In the genomic region with DNA sequence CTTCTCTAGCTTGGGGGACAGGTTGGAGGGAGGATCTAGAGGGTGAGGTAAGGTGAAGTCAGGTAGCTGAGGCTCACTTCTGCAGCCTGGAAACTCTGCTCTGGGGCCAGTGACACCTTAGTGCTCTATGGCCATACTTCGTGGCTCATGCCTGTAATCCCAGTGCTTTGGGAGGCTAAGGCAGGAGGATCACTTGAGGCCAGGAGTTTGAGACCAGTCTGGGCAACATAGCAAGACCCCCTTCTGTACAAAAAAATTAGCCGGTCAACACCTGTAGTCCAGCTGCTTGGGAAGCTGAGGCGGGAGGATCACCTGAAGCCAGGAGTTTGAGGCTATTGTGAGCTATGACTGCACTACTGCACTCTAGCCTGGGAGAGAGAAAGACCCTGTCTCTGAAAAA, we compare ENCODE assay signal across 11 cellular contexts. TPM values are rescaled to one million over a fixed set of nuclear protein-coding genes. Genes with fewer than 3 reads are reported as not detected.
DNase-seq lines count a peak whose midpoint lies in the region; ATAC-seq and TF ChIP-seq lines count a peak whose summit lies in the region.
"Had no signal": no experiment of that assay in that cellular context is flagged by ENCODE, and none has a peak within 500 bp of the region (broad histone marks: within the 10 kb centered on the region; RNA-seq: fewer than 3 reads in every experiment).

No MANE protein-coding gene starts in this region.

- H3K27me3 Mint-ChIP-seq in WTC11 (ENCODE audit: low read depth), result peaks cover 5% of the 10 kb centered on the region
- H3K27me3 Mint-ChIP-seq in stimulated activated memory B cell treated with anti-CD40 and anti-IgM and Interleukin-4, amounts not matched to agents 10 μg/mL and 1 μg/mL and 100 μg/mL, for 72 hours, result peaks cover 9% of the 10 kb centered on the region

- no peak for TF ChIP-seq EP300 in gastroesophageal sphincter (IDR thresholded peaks at IDR 0.05)

- CTCF ChIA-PET in HCT116 (lab: Charles Lee), result interaction anchor here (1.0 to 1.8 kb wide), 5 partner anchors 15 to 105 kb away, joined by 3 to 4 read pairs (median 3); no protein-coding TSS in a partner anchor
- CTCF ChIA-PET in WTC11 (lab: Charles Lee), result interaction anchor here (0.8 to 28.0 kb wide), 4 partner anchors 9 to 94 kb away, joined by 3 to 1176 read pairs (median 16); partner anchors contain the start of gene MEX3A

- H3K9ac ChIP-seq in HCT116 (ENCODE audit: low read length), result peak overlapping the region; percentile 75

- RAD21 ChIA-PET in HCT116 (lab: Charles Lee; ENCODE audit: low non-redundant PET in 1 of 2, low total read pairs in 2 of 2, uncharacterized antibody in 2 of 2, unreplicated experiment in 2 of 2), result no interaction called here

- DNase-seq in HCT116 (ENCODE audit: low read depth, low spot score) (no peak), WTC11 (ENCODE audit: low spot score) (no peak), NCI-H2227 treated with DMSO at 0.1 percent for 48 hours (lab: John Stamatoyannopoulos, UW) (no peak)
- DNase-seq: activated effector memory CD4-positive, alpha-beta T cell treated with anti-CD3 and anti-CD28 coated beads, Interleukin-2, amount 50 U/mL, for 16 hours; GF-D8; NCI-H2029 had no signal

- peaks cover 100% of the 10 kb centered on the region for H3K79me2 ChIP-seq in HCT116 (ENCODE audit: insufficient read depth, low read length)

- no peaks in the 10 kb centered on the region for H3K27me3 ChIP-seq in HCT116 (ENCODE audit: insufficient read depth, low read length)
- H3K27me3 ChIP-seq in gastroesophageal sphincter, result no peaks in the 10 kb centered on the region

- intact Hi-C loops in HCT116 (cut with micrococcal nuclease), result no loop called here

- H4K20me1 ChIP-seq in HCT116 (ENCODE audit: insufficient read depth), result peaks cover 4% of the 10 kb centered on the region; the same call in 1 of the 2 replicates

- H3K4me1 Mint-ChIP-seq in WTC11, result peaks cover 63% of the 10 kb centered on the region
- peaks cover 74% of the 10 kb centered on the region for H3K4me1 Mint-ChIP-seq in stimulated activated memory B cell treated with anti-CD40 and anti-IgM and Interleukin-4, amounts not matched to agents 10 μg/mL and 1 μg/mL and 100 μg/mL, for 72 hours

- peaks cover 0 to 11% of the 10 kb centered on the region in 2 experiments; a peak in 1 of 4 replicates for H3K36me3 ChIP-seq in HCT116 (ENCODE audit: control insufficient read depth in 1 of 2, insufficient read depth in 2 of 2, low read length in 2 of 2)
- H3K36me3 ChIP-seq in gastroesophageal sphincter, result peaks cover 0 to 5% of the 10 kb centered on the region in 2 donors

- H3K9me3 ChIP-seq in HCT116 (ENCODE audit: control insufficient read depth in 1 of 2, insufficient read depth in 1 of 2, low read depth in 1 of 2, low read length in 2 of 2) (no peaks in the 10 kb centered on the region), gastroesophageal sphincter (no peaks in the 10 kb centered on the region)

- H3K36me3 Mint-ChIP-seq in WTC11, result no peaks in the 10 kb centered on the region
- peaks cover 36% of the 10 kb centered on the region for H3K36me3 Mint-ChIP-seq in stimulated activated memory B cell treated with anti-CD40 and anti-IgM and Interleukin-4, amounts not matched to agents 10 μg/mL and 1 μg/mL and 100 μg/mL, for 72 hours

- H3K27ac ChIP-seq in HCT116 (ENCODE audit: low read depth, low read length) (peak overlapping the region; percentile 95), gastroesophageal sphincter (peak overlapping the region; percentile 94 to 100 (median 100))

- ATAC-seq in HCT116 (no peak), WTC11 (no peak), gastroesophageal sphincter (no peak), GM19035 (IDR thresholded peaks at IDR 0.05; ENCODE audit: unreplicated experiment) (no peak), GM19023 (IDR thresholded peaks at IDR 0.05; ENCODE audit: unreplicated experiment) (no peak), HG03571 (IDR thresholded peaks at IDR 0.05; ENCODE audit: unreplicated experiment) (no peak)
- no peak for ATAC-seq in stimulated activated memory B cell treated with anti-CD40 and anti-IgM and Interleukin-4, amounts not matched to agents 10 μg/mL and 1 μg/mL and 100 μg/mL, for 72 hours

- POLR2A ChIA-PET in HCT116 (lab: Charles Lee), result interaction anchor here (0.8 to 1.8 kb wide), 3 partner anchors 10 to 17 kb away, joined by 3 to 8 read pairs (median 7); no protein-coding TSS in a partner anchor
- POLR2A ChIA-PET in WTC11 (lab: Charles Lee), result no interaction called here

- peak overlapping the region; percentile 90 for H3K4me2 ChIP-seq in HCT116 (ENCODE audit: low read length)

- H3K4me1 ChIP-seq in HCT116 (ENCODE audit: control insufficient read depth in 1 of 2, insufficient read depth in 2 of 2, low read length in 2 of 2) (peaks cover 79 to 95% of the 10 kb centered on the region in 2 experiments), gastroesophageal sphincter (peaks cover 17 to 90% (median 59%) of the 10 kb centered on the region in 3 donors)

- H3K9me2 ChIP-seq in HCT116 (ENCODE audit: insufficient read depth), result no peaks in the 10 kb centered on the region

- TF ChIP-seq CTCF in HCT116 (IDR thresholded peaks at IDR 0.05 in 2 of 3, conservative IDR thresholded peaks at IDR 0.05 in 1 of 3; ENCODE audit: borderline replicate concordance in 1 of 3, insufficient read depth in 1 of 3, low read depth in 2 of 3, low read length in 2 of 3) (no peak), WTC11 (IDR thresholded peaks at IDR 0.05) (no peak), gastroesophageal sphincter (IDR thresholded peaks at IDR 0.05) (no peak)

- no peaks in the 10 kb centered on the region for H3K9me3 Mint-ChIP-seq in WTC11
- H3K9me3 Mint-ChIP-seq in stimulated activated memory B cell treated with anti-CD40 and anti-IgM and Interleukin-4, amounts not matched to agents 10 μg/mL and 1 μg/mL and 100 μg/mL, for 72 hours, result no peaks in the 10 kb centered on the region

- H3K27ac Mint-ChIP-seq in WTC11, result 0 out of 2 replicates have a peak overlapping the region, but pooled peaks have one; percentile 29
- no peak overlapping the region for H3K27ac Mint-ChIP-seq in stimulated activated memory B cell treated with anti-CD40 and anti-IgM and Interleukin-4, amounts not matched to agents 10 μg/mL and 1 μg/mL and 100 μg/mL, for 72 hours

- no TSS peak for BruUV-seq in HCT116 (replicated peaks; lab: Mats Ljungman, UMichigan)

- TF ChIP-seq RAD21 in HCT116 (IDR thresholded peaks at IDR 0.05; ENCODE audit: low read depth), result no peak

- TF ChIP-seq POLR2A in HCT116 (IDR thresholded peaks at IDR 0.05; ENCODE audit: borderline replicate concordance, extremely low read depth, insufficient read depth, insufficient read length) (no peak), gastroesophageal sphincter (IDR thresholded peaks at IDR 0.05) (no peak)

- H3K4me3 ChIP-seq in HCT116 (replicated peaks in 1 of 2; ENCODE audit: low read depth in 1 of 2, low read length in 2 of 2), result peak overlapping the region in 1 of 2 experiments; percentile 52; a peak in 2 of 4 replicates
- peak overlapping the region in 1 of 2 donors; percentile 93 for H3K4me3 ChIP-seq in gastroesophageal sphincter

- H2AFZ ChIP-seq in HCT116 (ENCODE audit: low read depth, low read length, poor library complexity, severe bottlenecking), result no peak overlapping the region

- H3K4me3 Mint-ChIP-seq in WTC11, result no peak overlapping the region
- H3K4me3 Mint-ChIP-seq in stimulated activated memory B cell treated with anti-CD40 and anti-IgM and Interleukin-4, amounts not matched to agents 10 μg/mL and 1 μg/mL and 100 μg/mL, for 72 hours, result peak overlapping the region; percentile 52

- 32 to 67% methylated on average over 1 to 3 of the region's 3 CpGs for WGBS in gastroesophageal sphincter (ENCODE audit: low coverage in 1 of 2), 2 donors

TF ChIP-seq in WTC11, 78 proteins besides CTCF, POLR2A, EP300 and RAD21:
- TF ChIP-seq, protein P1, sequence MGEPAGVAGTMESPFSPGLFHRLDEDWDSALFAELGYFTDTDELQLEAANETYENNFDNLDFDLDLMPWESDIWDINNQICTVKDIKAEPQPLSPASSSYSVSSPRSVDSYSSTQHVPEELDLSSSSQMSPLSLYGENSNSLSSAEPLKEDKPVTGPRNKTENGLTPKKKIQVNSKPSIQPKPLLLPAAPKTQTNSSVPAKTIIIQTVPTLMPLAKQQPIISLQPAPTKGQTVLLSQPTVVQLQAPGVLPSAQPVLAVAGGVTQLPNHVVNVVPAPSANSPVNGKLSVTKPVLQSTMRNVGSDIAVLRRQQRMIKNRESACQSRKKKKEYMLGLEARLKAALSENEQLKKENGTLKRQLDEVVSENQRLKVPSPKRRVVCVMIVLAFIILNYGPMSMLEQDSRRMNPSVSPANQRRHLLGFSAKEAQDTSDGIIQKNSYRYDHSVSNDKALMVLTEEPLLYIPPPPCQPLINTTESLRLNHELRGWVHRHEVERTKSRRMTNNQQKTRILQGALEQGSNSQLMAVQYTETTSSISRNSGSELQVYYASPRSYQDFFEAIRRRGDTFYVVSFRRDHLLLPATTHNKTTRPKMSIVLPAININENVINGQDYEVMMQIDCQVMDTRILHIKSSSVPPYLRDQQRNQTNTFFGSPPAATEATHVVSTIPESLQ (CRISPR knock-in tag; IDR thresholded peaks at IDR 0.05), result no peak
- peak; percentile 88 for TF ChIP-seq ZNF121 (CRISPR knock-in tag; IDR thresholded peaks at IDR 0.05)

RNA-seq across cellular contexts. Expression of gene LMNA, which starts 5.8 kb away (rescaled TPM):
- total RNA-seq in HCT116 (2021; ENCODE audit: unreplicated experiment) (528 TPM), WTC11 (2021) (40.7 to 68.8 TPM (median 46.2 TPM) in 3 replicates), gastroesophageal sphincter (100 to 1,000 TPM; 327 to 617 (median 519) TPM)
- 440 and 523 TPM in 2 replicates for polyA plus RNA-seq in HCT116 (2012)

RNA-seq across cellular contexts. Expression of gene SEMA4A, which starts 33.1 kb away (rescaled TPM):
- total RNA-seq in HCT116 (2021; ENCODE audit: unreplicated experiment) (0.39 TPM), WTC11 (2021) (6.9 to 12.4 TPM (median 8.7 TPM) in 3 replicates), gastroesophageal sphincter (1 to 10 TPM; 1.7 to 7.5 (median 3.4) TPM)
- polyA plus RNA-seq in HCT116 (2012), result 0.30 and 0.37 TPM in 2 replicates

RNA-seq across cellular contexts. Expression of gene MEX3A, which starts 38.1 kb away (rescaled TPM):
- total RNA-seq in HCT116 (2021; ENCODE audit: unreplicated experiment), result 6.1 TPM
- polyA plus RNA-seq in HCT116 (2012), result 4.9 and 5.5 TPM in 2 replicates
- total RNA-seq in WTC11 (2021), result 66.3 to 79.1 TPM (median 70.6 TPM) in 3 replicates
- total RNA-seq in gastroesophageal sphincter, result under 1 TPM; under 0.01 to 0.78 (median 0.52) TPM

RNA-seq across cellular contexts. Expression of gene RAB25, which starts 59.4 kb away (rescaled TPM):
- total RNA-seq in HCT116 (2021; ENCODE audit: unreplicated experiment) (142 TPM), WTC11 (2021) (61.9 to 82.8 TPM (median 82.5 TPM) in 3 replicates), gastroesophageal sphincter (10 to 100 TPM in 1 of 4 donors, not detected in 3; 22.1 TPM)
- polyA plus RNA-seq in HCT116 (2012), result 210 and 227 TPM in 2 replicates
